8 cellular contexts compared by ENCODE assay signal in genomic region chr11:18013790-18014507, GRCh38. TPM values are rescaled to one million over a fixed set of nuclear protein-coding genes. Genes with fewer than 3 reads are reported as not detected.
DNase-seq lines count a peak whose midpoint lies in the region; ATAC-seq and FAIRE-seq lines count a peak whose summit lies in the region.

No MANE protein-coding gene starts in this region.

- no peak overlapping the region for H2BK5ac ChIP-seq in neuronal stem cell (ENCODE audit: low read length)

- no peak overlapping the region for H3K23ac ChIP-seq in neuronal stem cell (ENCODE audit: low read depth, low read length, poor library complexity)

- ATAC-seq in HG03196 (IDR thresholded peaks at IDR 0.05; ENCODE audit: unreplicated experiment): no peak

- H3K36me3 ChIP-seq in endocrine pancreas (ENCODE audit: control insufficient read depth, insufficient read depth, low read length): no peaks in the 10 kb centered on the region
- no peaks in the 10 kb centered on the region for H3K36me3 ChIP-seq in neuronal stem cell (replicated peaks in 1 of 2; ENCODE audit: control insufficient read depth in 2 of 2, insufficient read depth in 2 of 2, low read length in 2 of 2)

- no peak overlapping the region for H4K91ac ChIP-seq in neuronal stem cell (ENCODE audit: low read depth, low read length, poor library complexity)

- H2AK5ac ChIP-seq in neuronal stem cell (ENCODE audit: low read depth, low read length): no peak overlapping the region

- H3K27ac ChIP-seq in neuronal stem cell (replicated peaks; ENCODE audit: low read length): no peak overlapping the region

- peak overlapping the region; percentile 92 for H2AFZ ChIP-seq in neuronal stem cell (ENCODE audit: low read length)

- no peak overlapping the region for H2BK120ac ChIP-seq in neuronal stem cell (ENCODE audit: low read depth, low read length)

- FAIRE-seq in RCC 7860 (lab: Jason Lieb, UNC): no peak

- H3K27me3 ChIP-seq in endocrine pancreas (ENCODE audit: control insufficient read depth, insufficient read depth, low read length) (no peaks in the 10 kb centered on the region), neuronal stem cell (ENCODE audit: control insufficient read depth in 3 of 3, insufficient read depth in 3 of 3, low read depth in 1 of 3, low read length in 3 of 3) (peaks cover 0 to 13% (median 0%) of the 10 kb centered on the region in 3 experiments)

- H4K8ac ChIP-seq in neuronal stem cell (ENCODE audit: low read depth, low read length): no peak overlapping the region

- H3K14ac ChIP-seq in neuronal stem cell (ENCODE audit: low read length): no peak overlapping the region

- H3K9ac ChIP-seq in endocrine pancreas (ENCODE audit: control insufficient read depth, insufficient read depth, low read length) (peak overlapping the region; percentile 34), neuronal stem cell (ENCODE audit: low read depth, low read length, poor library complexity) (no peak overlapping the region)

- no peak overlapping the region for H2BK15ac ChIP-seq in neuronal stem cell (ENCODE audit: low read length)

- H3K79me1 ChIP-seq in neuronal stem cell (ENCODE audit: low read depth, low read length): peaks cover 3% of the 10 kb centered on the region

- no peak overlapping the region for H2BK12ac ChIP-seq in neuronal stem cell (ENCODE audit: low read length)

- no peak overlapping the region for H3K18ac ChIP-seq in neuronal stem cell (ENCODE audit: low read length)

- no CpG with 5 or more reads among the region's 11 CpGs for WGBS in neuronal stem cell (ENCODE audit: extremely low coverage in 2 of 2, insufficient read length in 2 of 2, insufficient replicate concordance in 1 of 2), 2 donors

- H3K4me3 ChIP-seq in endocrine pancreas (ENCODE audit: control insufficient read depth, insufficient read depth, low read length) (peak overlapping the region; percentile 60), neuronal stem cell (ENCODE audit: low read length in 2 of 2) (peak overlapping the region; percentile 80 to 97)

- H3K4ac ChIP-seq in neuronal stem cell (ENCODE audit: low read length): no peak overlapping the region

- H3K9me3 ChIP-seq in endocrine pancreas (ENCODE audit: control insufficient read depth, low read length) (no peaks in the 10 kb centered on the region), neuronal stem cell (replicated peaks in 1 of 2; ENCODE audit: control insufficient read depth in 2 of 2, insufficient read depth in 1 of 2, low read depth in 1 of 2, low read length in 2 of 2) (no peaks in the 10 kb centered on the region)

- H3K4me1 ChIP-seq in endocrine pancreas (ENCODE audit: control insufficient read depth, insufficient read depth, low read length) (no peaks in the 10 kb centered on the region), neuronal stem cell (ENCODE audit: control insufficient read depth in 2 of 2, insufficient read depth in 1 of 2, low read depth in 1 of 2, low read length in 2 of 2) (peaks cover 7% of the 10 kb centered on the region in 2 donors)

- peak overlapping the region; percentile 98 for H3K4me2 ChIP-seq in neuronal stem cell (ENCODE audit: insufficient read depth, low read length, poor library complexity, severe bottlenecking)

- DNase-seq in NCI-H524 (lab: John Stamatoyannopoulos, UW): peak; percentile 10 to 40
- no peak for DNase-seq in NCI-H524 treated with DMSO at 0.1 percent for 48 hours (lab: John Stamatoyannopoulos, UW)
- peak; percentile 9 for DNase-seq in RPMI7951 (ENCODE audit: low read depth)
- DNase-seq in neuronal stem cell (ENCODE audit: low spot score): no peak
- DNase-seq in RCC 7860 (ENCODE audit: low spot score): no peak
- no peak for DNase-seq in HuH-7 (ENCODE audit: low spot score)

RNA-seq across cellular contexts. Expression of gene SERGEF, which starts 1.1 kb away (rescaled TPM):
- total RNA-seq in RPMI7951 (2014; rRNA removed; shearing (Covaris generic)): 15.6 and 18.3 TPM in 2 replicates
- 42.9 TPM for polyA plus RNA-seq in neuronal stem cell (2013, experiment 1 of 2)
- 44.8 TPM for polyA plus RNA-seq in neuronal stem cell (2013, experiment 2 of 2)

RNA-seq across cellular contexts. Expression of gene TPH1, which starts 32.1 kb away (rescaled TPM):
- under 0.01 TPM in 1 of 2 replicates, not detected in the other for total RNA-seq in RPMI7951 (2014; rRNA removed; shearing (Covaris generic))
- 0.15 TPM for polyA plus RNA-seq in neuronal stem cell (2013, experiment 1 of 2)
- polyA plus RNA-seq in neuronal stem cell (2013, experiment 2 of 2): 0.14 TPM

Comparison
In these comparisons a context has a peak if more than half of its experiments do, and no peak if none do; other contexts are left out.
1. DNase-seq: peak in NCI-H524 (2 of 2) and RPMI7951 (single experiment); none in NCI-H524 treated with DMSO at 0.1 percent for 48 hours (single experiment), neuronal stem cell (single experiment), RCC 7860 (single experiment) and HuH-7 (single experiment).